ENCODE assay signal across 1 cellular context in the genomic region with DNA sequence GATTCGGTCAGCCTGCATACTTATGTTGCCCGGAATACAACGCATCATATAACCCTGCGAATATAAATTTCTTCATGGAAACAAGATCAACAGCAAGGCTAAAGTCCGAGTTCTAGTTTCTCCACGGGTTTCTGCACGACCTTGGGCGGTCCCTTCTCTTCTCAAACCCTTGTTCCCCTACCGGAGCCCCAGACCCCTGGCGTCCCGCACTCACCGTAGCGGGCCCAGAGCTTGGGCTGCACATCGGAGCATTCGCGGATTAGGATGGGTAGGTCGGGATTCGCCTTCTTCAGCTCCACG.
TF ChIP-seq lines count a peak whose summit lies in the region.

No MANE protein-coding gene starts in this region.

TF ChIP-seq in neural cell, 6 proteins besides CTCF, POLR2A, EP300 and RAD21 (continued from another document):
- no peak for TF ChIP-seq REST (IDR thresholded peaks at IDR 0.05; ENCODE audit: borderline replicate concordance)
